Comparison of ENCODE assay signal across 1 cellular context in genomic region chr17:46875849-46876352, GRCh38.
TF ChIP-seq lines count a peak whose summit lies in the region.

No MANE protein-coding gene starts in this region.

TF ChIP-seq in GM23338, 12 proteins besides CTCF, POLR2A, EP300 and RAD21 (continued from another document):
- no peak for TF ChIP-seq JUNB (IDR thresholded peaks at IDR 0.05; ENCODE audit: unreplicated experiment)
- no peak for TF ChIP-seq CREB1 (CRISPR knock-in tag; IDR thresholded peaks at IDR 0.05; ENCODE audit: low read depth)
- no peak for TF ChIP-seq ZNF114 (CRISPR knock-in tag; IDR thresholded peaks at IDR 0.05)
- no peak for TF ChIP-seq ZNF462 (CRISPR knock-in tag; IDR thresholded peaks at IDR 0.05)
